29 cellular contexts compared by ENCODE assay signal in the genomic region with DNA sequence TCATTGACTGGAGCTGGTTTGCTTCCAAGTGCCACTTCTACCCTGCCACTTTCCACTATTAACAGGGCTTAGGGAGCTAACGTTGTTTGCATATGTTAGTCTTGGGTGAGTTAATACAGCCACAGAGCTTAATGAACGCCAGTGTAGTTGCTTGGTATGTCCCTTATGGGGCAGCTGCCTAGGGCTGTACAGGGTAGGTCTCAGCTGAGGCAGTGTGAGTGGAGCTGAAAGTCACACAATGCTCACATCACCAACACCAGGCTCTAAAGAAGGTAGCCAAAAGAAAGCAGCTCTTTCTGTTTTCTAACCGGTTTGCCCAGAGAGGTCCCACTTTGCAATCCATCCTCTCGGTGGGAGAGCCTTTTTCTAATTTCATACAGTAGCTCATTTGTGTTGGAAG.
A peak's percentile ranks its signal among the peaks of the same experiment; 100 is the strongest.
DNase-seq lines count a peak whose midpoint lies in the region; ATAC-seq and TF ChIP-seq lines count a peak whose summit lies in the region.
"Had no signal": no experiment of that assay in that cellular context is flagged by ENCODE, and none has a peak within 500 bp of the region (broad histone marks: within the 10 kb centered on the region; RNA-seq: fewer than 3 reads in every experiment).

No MANE protein-coding gene starts in this region.

- peaks cover 74% of the 10 kb centered on the region for H3K4me1 ChIP-seq in Caco-2
- peaks cover 0 to 19% of the 10 kb centered on the region in 2 donors for H3K4me1 ChIP-seq in breast epithelium

- BruUV-seq in Caco-2 (replicated peaks; lab: Mats Ljungman, UMichigan): no TSS peak

- no peak for TF ChIP-seq POLR2A in breast epithelium (IDR thresholded peaks at IDR 0.05)

- TF ChIP-seq CTCF in Caco-2 (IDR thresholded peaks at IDR 0.05; ENCODE audit: insufficient read depth in 1 of 2, low read depth in 1 of 2, low read length in 1 of 2, severe bottlenecking in 1 of 2, unreplicated experiment in 1 of 2) (no peak), breast epithelium (IDR thresholded peaks at IDR 0.05) (no peak), nephron (IDR thresholded peaks at IDR 0.05; ENCODE audit: unreplicated experiment in 3 of 3) (no peak)

- H3K36me3 ChIP-seq in Caco-2 (ENCODE audit: control insufficient read depth, insufficient read depth, low read length): no peaks in the 10 kb centered on the region
- H3K36me3 ChIP-seq in breast epithelium: no peaks in the 10 kb centered on the region
- H3K36me3 ChIP-seq: MG63 had no signal

- H3K27ac ChIP-seq in breast epithelium: peak overlapping the region; percentile 20 to 68
- H3K27ac ChIP-seq: psoas muscle had no signal

- POLR2A ChIA-PET in Caco-2 (lab: Charles Lee): interaction anchor here (0.7 kb wide), 1 partner anchor 138 kb away, joined by 3 read pairs; no protein-coding TSS in a partner anchor

- ATAC-seq in HG02610 (IDR thresholded peaks at IDR 0.05; ENCODE audit: unreplicated experiment): no peak
- ATAC-seq in HG02571 (IDR thresholded peaks at IDR 0.05; ENCODE audit: unreplicated experiment): no peak
- ATAC-seq: A549; activated CD4-positive, alpha-beta T cell treated with anti-CD3 and anti-CD28 coated beads for 36 hours; activated CD8-positive, alpha-beta T cell treated with anti-CD3 and anti-CD28 coated beads for 36 hours; esophagus mucosa; HCT116; mucosa of descending colon; natural killer cell; psoas muscle; stimulated activated effector memory CD8-positive, alpha-beta T cell treated with anti-CD3 and anti-CD28 coated beads, Interleukin-12 subunit alpha, Interleukin-12 subunit beta, amount 100 ng/mL, for 72 hours had no signal

- H3K4me1 Mint-ChIP-seq in Caco-2 (ENCODE audit: low read depth, unreplicated experiment) (peaks cover 64% of the 10 kb centered on the region), nephron (peaks cover 55% of the 10 kb centered on the region)
- H3K4me1 Mint-ChIP-seq: natural killer cell; stimulated activated effector memory CD8-positive, alpha-beta T cell treated with anti-CD3 and anti-CD28 coated beads, Interleukin-12 subunit alpha, Interleukin-12 subunit beta, amount 100 ng/mL, for 72 hours had no signal

- H3K9me3 Mint-ChIP-seq in Caco-2 (ENCODE audit: unreplicated experiment) (no peaks in the 10 kb centered on the region), nephron (no peaks in the 10 kb centered on the region)
- H3K9me3 Mint-ChIP-seq: activated CD8-positive, alpha-beta T cell treated with anti-CD3 and anti-CD28 coated beads for 36 hours; natural killer cell; stimulated activated effector memory CD8-positive, alpha-beta T cell treated with anti-CD3 and anti-CD28 coated beads, Interleukin-12 subunit alpha, Interleukin-12 subunit beta, amount 100 ng/mL, for 72 hours had no signal

- H3K36me3 Mint-ChIP-seq in Caco-2 (ENCODE audit: insufficient read depth, unreplicated experiment): peaks cover 10% of the 10 kb centered on the region
- H3K36me3 Mint-ChIP-seq in nephron (ENCODE audit: low read depth): no peaks in the 10 kb centered on the region
- H3K36me3 Mint-ChIP-seq: natural killer cell; stimulated activated effector memory CD8-positive, alpha-beta T cell treated with anti-CD3 and anti-CD28 coated beads, Interleukin-12 subunit alpha, Interleukin-12 subunit beta, amount 100 ng/mL, for 72 hours had no signal

- H3K4me3 ChIP-seq in Caco-2 (ENCODE audit: low read depth, low read length): no peak overlapping the region
- no peak overlapping the region for H3K4me3 ChIP-seq in breast epithelium
- H3K4me3 ChIP-seq: A549, MG63, mucosa of descending colon, psoas muscle had no signal

- H3K4me3 Mint-ChIP-seq in Caco-2 (ENCODE audit: unreplicated experiment): no peak overlapping the region
- H3K4me3 Mint-ChIP-seq in nephron: no peak overlapping the region
- H3K4me3 Mint-ChIP-seq: activated CD4-positive, alpha-beta T cell treated with anti-CD3 and anti-CD28 coated beads for 36 hours; activated CD8-positive, alpha-beta T cell treated with anti-CD3 and anti-CD28 coated beads for 36 hours; activated naive CD8-positive, alpha-beta T cell; natural killer cell; stimulated activated effector memory CD8-positive, alpha-beta T cell treated with anti-CD3 and anti-CD28 coated beads, Interleukin-12 subunit alpha, Interleukin-12 subunit beta, amount 100 ng/mL, for 72 hours had no signal

- peak overlapping the region; percentile 88 for H3K27ac Mint-ChIP-seq in Caco-2 (ENCODE audit: unreplicated experiment)
- peak overlapping the region; percentile 47 to 79 (median 61) for H3K27ac Mint-ChIP-seq in nephron
- H3K27ac Mint-ChIP-seq: activated CD4-positive, alpha-beta T cell treated with anti-CD3 and anti-CD28 coated beads for 36 hours; activated CD8-positive, alpha-beta T cell treated with anti-CD3 and anti-CD28 coated beads for 36 hours; activated naive CD8-positive, alpha-beta T cell; natural killer cell; stimulated activated effector memory CD8-positive, alpha-beta T cell treated with anti-CD3 and anti-CD28 coated beads, Interleukin-12 subunit alpha, Interleukin-12 subunit beta, amount 100 ng/mL, for 72 hours had no signal

- no peaks in the 10 kb centered on the region for H3K9me3 ChIP-seq in Caco-2
- no peaks in the 10 kb centered on the region for H3K9me3 ChIP-seq in breast epithelium
- H3K9me3 ChIP-seq: A549, MG63, mucosa of descending colon, psoas muscle had no signal

- CTCF ChIA-PET in Caco-2 (lab: Charles Lee): no interaction called here

- H3K27me3 Mint-ChIP-seq in Caco-2 (ENCODE audit: insufficient read depth, unreplicated experiment): no peaks in the 10 kb centered on the region
- H3K27me3 Mint-ChIP-seq in nephron (ENCODE audit: low read depth): no peaks in the 10 kb centered on the region
- H3K27me3 Mint-ChIP-seq: activated CD4-positive, alpha-beta T cell treated with anti-CD3 and anti-CD28 coated beads for 36 hours; activated CD8-positive, alpha-beta T cell treated with anti-CD3 and anti-CD28 coated beads for 36 hours; activated naive CD8-positive, alpha-beta T cell had no signal

- intact Hi-C loops in Caco-2 (cut with micrococcal nuclease; ENCODE audit: unreplicated experiment): no loop called here
- intact Hi-C loops in breast epithelium (cut with DNase I; ENCODE audit: low total_unique reads): no loop called here

- DNase-seq in Caco-2 (no peak), NCI-H1048 (lab: John Stamatoyannopoulos, UW) (peak; percentile 18), breast epithelium (ENCODE audit: low spot score in 2 of 2) (no peak), KG1 (lab: John Stamatoyannopoulos, UW) (no peak), NCI-H1436 (lab: John Stamatoyannopoulos, UW) (no peak)
- DNase-seq: activated CD4-positive, alpha-beta T cell treated with anti-CD3 and anti-CD28 coated beads for 36 hours; activated CD8-positive, alpha-beta T cell treated with anti-CD3 and anti-CD28 coated beads for 36 hours; anterior cingulate cortex; Calu3; DMS79; foreskin fibroblast; MG63; mucosa of descending colon; natural killer cell; NCI-H1105 treated with DMSO at 0.1 percent for 48 hours; NCI-H2029; NCI-H345; psoas muscle; stimulated activated CD4-positive, alpha-beta T cell treated with anti-CD3 and anti-CD28 coated beads, Interleukin-15, amount 100 ng/mL, for 24 hours; SW 1271; T-helper 9 cell had no signal

- H3K27me3 ChIP-seq in Caco-2 (replicated peaks; ENCODE audit: control insufficient read depth, insufficient read depth, low read length) (no peaks in the 10 kb centered on the region), breast epithelium (no peaks in the 10 kb centered on the region)
- H3K27me3 ChIP-seq: MG63 had no signal
